14 cellular contexts compared by ENCODE assay signal in the genomic region with DNA sequence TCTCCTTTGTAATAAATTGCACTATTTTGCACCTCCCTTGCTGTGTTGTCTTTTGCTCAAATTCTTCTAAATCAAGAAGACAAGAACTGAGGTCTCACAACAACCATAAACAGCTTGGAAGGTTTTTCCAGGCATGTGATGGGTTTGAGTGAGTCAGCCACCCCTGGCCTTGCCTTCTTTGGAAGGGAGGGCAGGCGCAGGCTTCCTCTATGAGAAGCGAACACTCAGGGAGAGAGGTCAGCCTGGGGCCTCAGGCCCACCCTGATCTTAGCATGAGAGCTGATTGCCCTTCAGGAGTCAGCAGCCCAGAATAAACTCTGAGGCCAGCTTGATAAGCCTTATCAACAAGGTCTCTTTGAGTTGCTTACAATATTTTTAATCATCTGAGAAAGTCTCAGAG. TPM values are rescaled to one million over a fixed set of nuclear protein-coding genes. Genes with fewer than 3 reads are reported as not detected.
DNase-seq lines count a peak whose midpoint lies in the region; ATAC-seq, FAIRE-seq and TF ChIP-seq lines count a peak whose summit lies in the region.
"Had no signal": no experiment of that assay in that cellular context is flagged by ENCODE, and none has a peak within 500 bp of the region (broad histone marks: within the 10 kb centered on the region; RNA-seq: fewer than 3 reads in every experiment).

No MANE protein-coding gene starts in this region.

- peaks cover 29% of the 10 kb centered on the region for H3K4me1 ChIP-seq in left ventricle myocardium inferior
- H3K4me1 ChIP-seq: BE2C had no signal

- H3K27ac Mint-ChIP-seq in CD14-positive monocyte: peak overlapping the region in 1 of 7 donors; percentile 25
- no peak overlapping the region for H3K27ac Mint-ChIP-seq in activated naive CD4-positive, alpha-beta T cell treated with anti-CD3 and anti-CD28 coated beads, Interleukin-2, amount 10 ng/mL, durations not matched to agents 7 days and 5 days
- H3K27ac Mint-ChIP-seq: activated naive CD8-positive, alpha-beta T cell treated with anti-CD3 and anti-CD28 coated beads, Interleukin-2, amount 50 U/mL, for 24 hours had no signal

- CTCF ChIA-PET in activated naive CD4-positive, alpha-beta T cell treated with anti-CD3 and anti-CD28 coated beads, Interleukin-2, amount 10 ng/mL, durations not matched to agents 7 days and 5 days (lab: Charles Lee): no interaction called here

- no peaks in the 10 kb centered on the region for H3K36me3 Mint-ChIP-seq in CD14-positive monocyte
- H3K36me3 Mint-ChIP-seq in activated naive CD4-positive, alpha-beta T cell treated with anti-CD3 and anti-CD28 coated beads, Interleukin-2, amount 10 ng/mL, durations not matched to agents 7 days and 5 days: no peaks in the 10 kb centered on the region

- H3K27me3 Mint-ChIP-seq in CD14-positive monocyte (ENCODE audit: low read depth in 3 of 3): peaks cover 4 to 15% (median 6%) of the 10 kb centered on the region in 3 donors
- H3K27me3 Mint-ChIP-seq in activated naive CD4-positive, alpha-beta T cell treated with anti-CD3 and anti-CD28 coated beads, Interleukin-2, amount 10 ng/mL, durations not matched to agents 7 days and 5 days: no peaks in the 10 kb centered on the region

- H3K4me3 ChIP-seq in left ventricle myocardium inferior: no peak overlapping the region

- TF ChIP-seq POLR2A in H54 (IDR thresholded peaks at IDR 0.05; ENCODE audit: low read depth, low read length): no peak

- peaks cover 0 to 7% (median 0%) of the 10 kb centered on the region in 7 donors for H3K9me3 Mint-ChIP-seq in CD14-positive monocyte
- H3K9me3 Mint-ChIP-seq in activated naive CD4-positive, alpha-beta T cell treated with anti-CD3 and anti-CD28 coated beads, Interleukin-2, amount 10 ng/mL, durations not matched to agents 7 days and 5 days: no peaks in the 10 kb centered on the region
- H3K9me3 Mint-ChIP-seq: activated naive CD8-positive, alpha-beta T cell treated with anti-CD3 and anti-CD28 coated beads, Interleukin-2, amount 50 U/mL, for 24 hours had no signal

- peaks cover 21% of the 10 kb centered on the region for H3K4me1 Mint-ChIP-seq in CD14-positive monocyte
- no peaks in the 10 kb centered on the region for H3K4me1 Mint-ChIP-seq in activated naive CD4-positive, alpha-beta T cell treated with anti-CD3 and anti-CD28 coated beads, Interleukin-2, amount 10 ng/mL, durations not matched to agents 7 days and 5 days
- H3K4me1 Mint-ChIP-seq: activated naive CD8-positive, alpha-beta T cell treated with anti-CD3 and anti-CD28 coated beads, Interleukin-2, amount 50 U/mL, for 24 hours had no signal

- intact Hi-C loops in left ventricle myocardium inferior (cut with micrococcal nuclease) (no loop called here), CD14-positive monocyte (cut with micrococcal nuclease) (no loop called here)

- H3K27ac ChIP-seq in left ventricle myocardium inferior (replicated peaks): peak overlapping the region; percentile 76

- H3K36me3 ChIP-seq in left ventricle myocardium inferior: no peaks in the 10 kb centered on the region

- no peaks in the 10 kb centered on the region for H3K27me3 ChIP-seq in left ventricle myocardium inferior (ENCODE audit: low read depth)
- H3K27me3 ChIP-seq: BE2C had no signal

- TF ChIP-seq CTCF in left ventricle myocardium inferior (IDR thresholded peaks at IDR 0.05; ENCODE audit: borderline replicate concordance): no peak
- TF ChIP-seq CTCF in CD14-positive monocyte (IDR thresholded peaks at IDR 0.05): no peak

- no peaks in the 10 kb centered on the region for H3K9me3 ChIP-seq in left ventricle myocardium inferior (replicated peaks)
- H3K9me3 ChIP-seq: BE2C had no signal

- FAIRE-seq in H54 (lab: Jason Lieb, UNC): no peak
- FAIRE-seq: GM19239 had no signal

- DNase-seq in CD1c-positive myeloid dendritic cell (ENCODE audit: extremely low spot score) (peak; percentile 19), amniotic epithelial cell (ENCODE audit: low read depth) (peak; percentile 93), left ventricle myocardium inferior (no peak), retina (peak; percentile 72), H54 (ENCODE audit: insufficient read length, low spot score) (no peak), CD14-positive monocyte (ENCODE audit: low spot score) (no peak)
- DNase-seq in activated naive CD4-positive, alpha-beta T cell treated with anti-CD3 and anti-CD28 coated beads, Interleukin-2, amount 10 ng/mL, durations not matched to agents 7 days and 5 days: no peak
- DNase-seq: activated naive CD8-positive, alpha-beta T cell treated with anti-CD3 and anti-CD28 coated beads, Interleukin-2, amount 50 U/mL, for 24 hours; BE2C; left colon; NCI-H1092; NCI-H748 treated with DMSO at 0.1 percent for 48 hours had no signal

- no peak for ATAC-seq in HG03432 (IDR thresholded peaks at IDR 0.05; ENCODE audit: unreplicated experiment)
- ATAC-seq: activated naive CD8-positive, alpha-beta T cell treated with anti-CD3 and anti-CD28 coated beads, Interleukin-2, amount 50 U/mL, for 24 hours; left colon had no signal

- H3K4me3 Mint-ChIP-seq in CD14-positive monocyte: no peak overlapping the region
- H3K4me3 Mint-ChIP-seq in activated naive CD4-positive, alpha-beta T cell treated with anti-CD3 and anti-CD28 coated beads, Interleukin-2, amount 10 ng/mL, durations not matched to agents 7 days and 5 days: no peak overlapping the region
- H3K4me3 Mint-ChIP-seq: activated naive CD8-positive, alpha-beta T cell treated with anti-CD3 and anti-CD28 coated beads, Interleukin-2, amount 50 U/mL, for 24 hours had no signal

RNA-seq across cellular contexts. Expression of gene S1PR3, which starts 31.6 kb away (rescaled TPM):
- total RNA-seq in left ventricle myocardium inferior: 26.8 TPM
- polyA plus RNA-seq in CD14-positive monocyte: 10 to 100 TPM; 28.2 to 30.6 TPM

Comparison
In these comparisons a context has a peak if more than half of its experiments do, and no peak if none do; other contexts are left out.
1. DNase-seq: peak in CD1c-positive myeloid dendritic cell (single experiment), amniotic epithelial cell (single experiment) and retina (single experiment); none in left ventricle myocardium inferior (single experiment), H54 (single experiment), CD14-positive monocyte (single experiment) and activated naive CD4-positive, alpha-beta T cell treated with anti-CD3 and anti-CD28 coated beads, Interleukin-2, amount 10 ng/mL, durations not matched to agents 7 days and 5 days (single experiment).